In the genomic region with DNA sequence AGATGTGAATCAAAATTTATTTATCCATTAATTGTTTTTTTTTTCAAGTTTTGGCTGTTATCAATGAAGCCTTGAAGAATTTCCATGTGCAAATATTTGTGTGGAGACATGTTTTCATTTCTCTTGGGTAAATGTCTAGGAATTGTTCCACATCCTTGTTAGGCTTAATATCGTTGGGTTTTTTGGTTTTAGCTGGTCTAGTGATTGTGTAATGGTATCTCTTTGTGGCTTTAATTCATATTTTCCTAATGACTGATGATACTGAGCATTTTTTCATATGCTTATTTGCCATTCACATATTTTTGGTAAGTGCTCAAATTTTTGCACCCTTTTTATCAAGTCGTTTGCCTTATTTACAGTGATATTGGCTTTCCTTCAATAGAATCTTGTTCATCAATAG, we compare ENCODE assay signal across 22 cellular contexts.
"Had no signal": no experiment of that assay in that cellular context is flagged by ENCODE, and none has a peak within 500 bp of the region (broad histone marks: within the 10 kb centered on the region; RNA-seq: fewer than 3 reads in every experiment).

No MANE protein-coding gene starts in this region.

- H3K27me3 Mint-ChIP-seq: activated CD4-positive, alpha-beta memory T cell treated with anti-CD3 and anti-CD28 coated beads for 36 hours; activated naive CD8-positive, alpha-beta T cell treated with anti-CD3 and anti-CD28 coated beads, Interleukin-2, amount 50 U/mL, for 24 hours; central memory CD8-positive, alpha-beta T cell; memory B cell; stimulated activated naive CD8-positive, alpha-beta T cell treated with anti-CD3 and anti-CD28 coated beads, Interleukin-15, amount 100 ng/mL, for 72 hours had no signal

- H3K36me3 Mint-ChIP-seq: activated CD4-positive, alpha-beta memory T cell treated with anti-CD3 and anti-CD28 coated beads for 36 hours; memory B cell; stimulated activated effector memory CD8-positive, alpha-beta T cell treated with anti-CD3 and anti-CD28 coated beads, Interleukin-12 subunit alpha, Interleukin-12 subunit beta, amount 100 ng/mL, for 72 hours had no signal

- H3K9ac ChIP-seq: parathyroid adenoma had no signal

- H3K27ac ChIP-seq: breast epithelium, dorsolateral prefrontal cortex, esophagus muscularis mucosa, foreskin keratinocyte, parathyroid adenoma, transverse colon had no signal

- H3K9me3 ChIP-seq: breast epithelium, esophagus muscularis mucosa, transverse colon had no signal

- H3K27ac Mint-ChIP-seq: activated CD4-positive, alpha-beta memory T cell treated with anti-CD3 and anti-CD28 coated beads for 36 hours; activated naive CD8-positive, alpha-beta T cell treated with anti-CD3 and anti-CD28 coated beads, Interleukin-2, amount 50 U/mL, for 24 hours; memory B cell; nephron progenitor cell; stimulated activated effector memory CD8-positive, alpha-beta T cell treated with anti-CD3 and anti-CD28 coated beads, Interleukin-12 subunit alpha, Interleukin-12 subunit beta, amount 100 ng/mL, for 72 hours; stimulated activated naive CD8-positive, alpha-beta T cell treated with anti-CD3 and anti-CD28 coated beads, Interleukin-15, amount 100 ng/mL, for 72 hours had no signal

- H3K79me2 ChIP-seq: parathyroid adenoma had no signal

- H3K4me1 Mint-ChIP-seq: activated naive CD8-positive, alpha-beta T cell treated with anti-CD3 and anti-CD28 coated beads, Interleukin-2, amount 50 U/mL, for 24 hours; central memory CD8-positive, alpha-beta T cell; memory B cell; stimulated activated effector memory CD8-positive, alpha-beta T cell treated with anti-CD3 and anti-CD28 coated beads, Interleukin-12 subunit alpha, Interleukin-12 subunit beta, amount 100 ng/mL, for 72 hours; stimulated activated naive CD8-positive, alpha-beta T cell treated with anti-CD3 and anti-CD28 coated beads, Interleukin-15, amount 100 ng/mL, for 72 hours had no signal

- H3K4me1 ChIP-seq: breast epithelium, esophagus muscularis mucosa, foreskin keratinocyte, parathyroid adenoma, transverse colon had no signal

- H3K4me3 Mint-ChIP-seq: activated CD4-positive, alpha-beta memory T cell treated with anti-CD3 and anti-CD28 coated beads for 36 hours; activated naive CD8-positive, alpha-beta T cell treated with anti-CD3 and anti-CD28 coated beads, Interleukin-2, amount 50 U/mL, for 24 hours; central memory CD8-positive, alpha-beta T cell; memory B cell; nephron progenitor cell; stimulated activated effector memory CD8-positive, alpha-beta T cell treated with anti-CD3 and anti-CD28 coated beads, Interleukin-12 subunit alpha, Interleukin-12 subunit beta, amount 100 ng/mL, for 72 hours; stimulated activated naive CD8-positive, alpha-beta T cell treated with anti-CD3 and anti-CD28 coated beads, Interleukin-15, amount 100 ng/mL, for 72 hours had no signal

- H2AFZ ChIP-seq: parathyroid adenoma had no signal

- DNase-seq: activated CD4-positive, alpha-beta memory T cell treated with anti-CD3 and anti-CD28 coated beads for 36 hours; activated CD4-positive, alpha-beta T cell treated with anti-CD3 and anti-CD28 coated beads for 48 hours; activated gamma-delta T cell; activated naive CD4-positive, alpha-beta T cell treated with anti-CD3 and anti-CD28 coated beads, Interleukin-2, amount 50 U/mL, for 16 hours; activated naive CD8-positive, alpha-beta T cell treated with anti-CD3 and anti-CD28 coated beads, Interleukin-2, amount 50 U/mL, for 24 hours; activated T-cell treated with anti-CD3 and anti-CD28 coated beads for 4 hours; anterior cingulate cortex; dorsolateral prefrontal cortex; foreskin keratinocyte; left ventricle myocardium superior; nephron progenitor cell; nucleus accumbens; right cardiac atrium; stimulated activated CD4-positive, alpha-beta T cell treated with anti-CD3 and anti-CD28 coated beads, Interleukin-1b, Interleukin-23, amount 100 ng/mL, for 48 hours; stimulated activated naive CD8-positive, alpha-beta T cell treated with anti-CD3 and anti-CD28 coated beads, Interleukin-15, amount 100 ng/mL, for 72 hours; transverse colon had no signal

- H3K27me3 ChIP-seq: breast epithelium, esophagus muscularis mucosa, transverse colon had no signal

- H3K9me3 Mint-ChIP-seq: activated CD4-positive, alpha-beta memory T cell treated with anti-CD3 and anti-CD28 coated beads for 36 hours; activated naive CD8-positive, alpha-beta T cell treated with anti-CD3 and anti-CD28 coated beads, Interleukin-2, amount 50 U/mL, for 24 hours; memory B cell; stimulated activated effector memory CD8-positive, alpha-beta T cell treated with anti-CD3 and anti-CD28 coated beads, Interleukin-12 subunit alpha, Interleukin-12 subunit beta, amount 100 ng/mL, for 72 hours; stimulated activated naive CD8-positive, alpha-beta T cell treated with anti-CD3 and anti-CD28 coated beads, Interleukin-15, amount 100 ng/mL, for 72 hours had no signal

- H3K4me3 ChIP-seq: breast epithelium, dorsolateral prefrontal cortex, esophagus muscularis mucosa, transverse colon had no signal

- H3K36me3 ChIP-seq: breast epithelium, esophagus muscularis mucosa, transverse colon had no signal
